In genomic region chr9:93929231-93929630, GRCh38 we compare ENCODE assay signal across 33 cellular contexts. TPM values are rescaled to one million over a fixed set of nuclear protein-coding genes. Genes with fewer than 3 reads are reported as not detected.
"Had no signal": no experiment of that assay in that cellular context is flagged by ENCODE, and none has a peak within 500 bp of the region (broad histone marks: within the 10 kb centered on the region; RNA-seq: fewer than 3 reads in every experiment).

No MANE protein-coding gene starts in this region.

- H3K27me3 ChIP-seq: colonic mucosa had no signal

- ATAC-seq: effector memory CD8-positive, alpha-beta T cell; esophagus mucosa; gastrocnemius medialis; heart right ventricle; left cardiac atrium; left lung; left ventricle myocardium superior; lower lobe of right lung; mucosa of descending colon had no signal

- H3K4me1 Mint-ChIP-seq: mesothelial cell of epicardium had no signal

- H3K27ac ChIP-seq: colonic mucosa, epithelial cell of prostate, esophagus squamous epithelium, gastrocnemius medialis, heart right ventricle, left lung, lower lobe of right lung had no signal

- H3K4me3 ChIP-seq: colonic mucosa, esophagus squamous epithelium, gastrocnemius medialis, heart right ventricle, left lung, lower lobe of right lung, mucosa of descending colon had no signal

- H3K36me3 ChIP-seq: colonic mucosa, esophagus squamous epithelium, gastrocnemius medialis, heart right ventricle, left lung, lower lobe of right lung had no signal

- H3K4me1 ChIP-seq: colonic mucosa, esophagus squamous epithelium, gastrocnemius medialis, heart right ventricle, left lung, lower lobe of right lung had no signal

- H3K9me3 Mint-ChIP-seq: dendritic cell treated with granulocyte-macrophage colony-stimulating factor and Interleukin-4, amounts not matched to agents 40 ng/mL and 50 ng/mL, for 4 days; effector memory CD8-positive, alpha-beta T cell; endodermal cell; mesothelial cell of epicardium had no signal

- H3K36me3 Mint-ChIP-seq: mesothelial cell of epicardium had no signal

- DNase-seq: colonic mucosa; cortex of kidney; effector CD8-positive, alpha-beta T cell; effector memory CD8-positive, alpha-beta T cell; erythroblast; esophagus squamous epithelium; foreskin fibroblast; foreskin melanocyte; gastrocnemius medialis; glutamatergic neuron; head of caudate nucleus; heart right ventricle; hippocampal formation; left cardiac atrium; left lung; left ventricle myocardium superior; lower lobe of right lung; mesenchymal stem cell; mucosa of descending colon; naive B cell had no signal

- H3K27ac Mint-ChIP-seq: dendritic cell treated with granulocyte-macrophage colony-stimulating factor and Interleukin-4, amounts not matched to agents 40 ng/mL and 50 ng/mL, for 4 days; effector memory CD8-positive, alpha-beta T cell; endodermal cell; mesothelial cell of epicardium; naive B cell had no signal

- H3K4me3 Mint-ChIP-seq: dendritic cell treated with granulocyte-macrophage colony-stimulating factor and Interleukin-4, amounts not matched to agents 40 ng/mL and 50 ng/mL, for 4 days; effector memory CD8-positive, alpha-beta T cell; endodermal cell; mesothelial cell of epicardium; naive B cell had no signal

- H3K9me3 ChIP-seq: colonic mucosa, esophagus squamous epithelium, gastrocnemius medialis, heart right ventricle, left lung, lower lobe of right lung, mucosa of descending colon had no signal

RNA-seq across cellular contexts. Expression of gene BARX1, which starts 25.9 kb away (rescaled TPM):
- total RNA-seq: colonic mucosa, dermis microvascular lymphatic vessel endothelial cell, esophagus squamous epithelium, gastrocnemius medialis, glomerular endothelial cell, kidney epithelial cell, left cardiac atrium, left lung, left ventricle myocardium superior, lower leg skin, lower lobe of right lung, lung microvascular endothelial cell, mesenteric fat pad, mesothelial cell of epicardium, myocyte had no signal
- polyA plus RNA-seq: keratinocyte had no signal
